10 cellular contexts compared by ENCODE assay signal in the genomic region with DNA sequence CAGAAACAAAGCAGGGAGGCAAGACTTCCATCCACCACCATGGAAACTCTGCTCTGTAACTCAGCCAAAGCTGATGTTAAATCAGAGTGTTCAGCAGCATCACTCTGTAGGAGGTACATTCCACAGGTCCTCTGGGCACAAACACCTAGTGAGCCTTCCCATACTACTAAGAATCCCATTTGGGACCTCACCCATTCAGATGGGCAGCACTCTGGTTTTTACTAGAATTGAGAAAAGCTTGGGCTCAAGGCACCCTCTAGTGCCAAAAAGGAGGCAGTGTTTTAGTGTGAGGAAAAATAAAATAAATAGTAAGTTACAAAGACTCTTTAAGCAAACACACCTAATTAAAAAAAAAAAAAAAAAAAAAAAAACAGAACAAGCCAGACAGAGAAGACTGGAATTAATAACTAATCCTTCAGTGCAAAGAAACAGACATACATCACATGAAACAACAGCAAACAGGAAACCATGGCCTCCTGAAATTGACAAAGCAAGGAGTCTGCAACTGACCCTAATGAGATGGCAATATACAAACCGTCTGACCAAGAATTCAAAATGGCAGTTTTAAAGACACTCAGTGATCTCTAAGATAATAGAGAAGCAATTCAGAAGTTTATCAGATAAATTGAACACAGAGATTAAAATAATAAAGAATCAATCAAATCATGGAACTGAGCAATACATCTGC.
DNase-seq lines count a peak whose midpoint lies in the region; ATAC-seq and TF ChIP-seq lines count a peak whose summit lies in the region.
"Had no signal": no experiment of that assay in that cellular context is flagged by ENCODE, and none has a peak within 500 bp of the region (broad histone marks: within the 10 kb centered on the region; RNA-seq: fewer than 3 reads in every experiment).

No MANE protein-coding gene starts in this region.

- H3K27me3 ChIP-seq in neural progenitor cell (no peaks in the 10 kb centered on the region), ascending aorta (no peaks in the 10 kb centered on the region)
- H3K27me3 ChIP-seq: neutrophil had no signal

- H3K27me3 Mint-ChIP-seq in neural progenitor cell (ENCODE audit: insufficient read depth, low read depth) = peaks cover 3% of the 10 kb centered on the region

- TF ChIP-seq RAD21 in Ishikawa (IDR thresholded peaks at IDR 0.05; ENCODE audit: low read depth) = peak; percentile 77

- H3K4me1 ChIP-seq in neural progenitor cell (no peaks in the 10 kb centered on the region), ascending aorta (no peaks in the 10 kb centered on the region)

- H3K4me3 ChIP-seq in astrocyte of the spinal cord (ENCODE audit: low read depth, low read length) = no peak overlapping the region
- H3K4me3 ChIP-seq in neural progenitor cell = no peak overlapping the region
- H3K4me3 ChIP-seq in ascending aorta = no peak overlapping the region

- H3K27ac Mint-ChIP-seq in neural progenitor cell = no peak overlapping the region
- H3K27ac Mint-ChIP-seq: activated B cell treated with CpG ODN at 0.5 μM for 24 hours had no signal

- peak overlapping the region; percentile 19 for H2AFZ ChIP-seq in neural progenitor cell (replicated peaks)

- in situ Hi-C loops in astrocyte of the spinal cord (cut with HindIII; ENCODE audit: low sequenced_read_pairs) = no loop called here

- no peak overlapping the region for H3K4me3 Mint-ChIP-seq in neural progenitor cell
- H3K4me3 Mint-ChIP-seq: activated B cell treated with CpG ODN at 0.5 μM for 24 hours had no signal

- H3K36me3 ChIP-seq in neural progenitor cell = no peaks in the 10 kb centered on the region
- no peaks in the 10 kb centered on the region for H3K36me3 ChIP-seq in ascending aorta
- H3K36me3 ChIP-seq: neutrophil had no signal

- ATAC-seq in HG03175 (IDR thresholded peaks at IDR 0.05; ENCODE audit: unreplicated experiment) = no peak

- H3K4me2 ChIP-seq in neural progenitor cell = no peak overlapping the region

- TF ChIP-seq EP300 in Ishikawa (IDR thresholded peaks at IDR 0.05; ENCODE audit: borderline replicate concordance) = no peak

- H3K36me3 Mint-ChIP-seq in neural progenitor cell = no peaks in the 10 kb centered on the region

- H3K9me3 Mint-ChIP-seq in neural progenitor cell = peaks cover 20% of the 10 kb centered on the region

- no peaks in the 10 kb centered on the region for H3F3A ChIP-seq in neural progenitor cell (ENCODE audit: low read depth)

- H3K4me1 Mint-ChIP-seq in neural progenitor cell = no peaks in the 10 kb centered on the region
- H3K4me1 Mint-ChIP-seq: activated B cell treated with CpG ODN at 0.5 μM for 24 hours had no signal

- intact Hi-C loops in ascending aorta (cut with DNase I) = no loop called here

- no peak overlapping the region for H3K9ac ChIP-seq in neural progenitor cell

- peak; percentile 60 for TF ChIP-seq CTCF in astrocyte of the spinal cord (IDR thresholded peaks at IDR 0.05; ENCODE audit: low read depth, low read length)
- TF ChIP-seq CTCF in neural progenitor cell (IDR thresholded peaks at IDR 0.05) = peak; percentile 62
- TF ChIP-seq CTCF in ascending aorta (IDR thresholded peaks at IDR 0.05) = no peak

- peak; percentile 0 for DNase-seq in NOMO-1 treated with DMSO at 0.1 percent for 48 hours (lab: John Stamatoyannopoulos, UW; ENCODE audit: unreplicated experiment)
- no peak for DNase-seq in NOMO-1 treated with dmso at 0.1 percent for 144 hours (lab: John Stamatoyannopoulos, UW; ENCODE audit: unreplicated experiment)
- DNase-seq in astrocyte of the spinal cord (ENCODE audit: low read depth, low spot score) = peak; percentile 44
- DNase-seq in neural progenitor cell (ENCODE audit: low spot score) = peak; percentile 45
- no peak for DNase-seq in stimulated activated CD4-positive, alpha-beta T cell treated with anti-CD3 and anti-CD28 coated beads, Interleukin-12 subunit alpha, Interleukin-12 subunit beta, amount 100 ng/mL, for 4 hours
- no peak for DNase-seq in ascending aorta (ENCODE audit: low spot score in 2 of 2)
- DNase-seq: activated B cell treated with CpG ODN at 0.5 μM for 24 hours had no signal

- H3K79me2 ChIP-seq in neural progenitor cell (ENCODE audit: low read depth) = no peaks in the 10 kb centered on the region

- H3K9me3 ChIP-seq in neural progenitor cell (ENCODE audit: low read depth) (peaks cover 4% of the 10 kb centered on the region), ascending aorta (peaks cover 0 to 18% of the 10 kb centered on the region in 2 donors)
- H3K9me3 ChIP-seq: neutrophil had no signal

- H4K20me1 ChIP-seq in neural progenitor cell (ENCODE audit: low read depth) = no peaks in the 10 kb centered on the region

- H3K27ac ChIP-seq in neural progenitor cell = no peak overlapping the region
- no peak overlapping the region for H3K27ac ChIP-seq in ascending aorta
- H3K27ac ChIP-seq: neutrophil had no signal

TF ChIP-seq in Ishikawa, 13 proteins besides CTCF, POLR2A, EP300 and RAD21:
- TF ChIP-seq CEBPB (IDR thresholded peaks at IDR 0.05) (no peak), TAF1 (IDR thresholded peaks at IDR 0.05; ENCODE audit: low read depth) (no peak), FOXM1 (IDR thresholded peaks at IDR 0.05; ENCODE audit: borderline replicate concordance, low read depth) (no peak), NFIC (IDR thresholded peaks at IDR 0.05) (no peak), TCF12 (IDR thresholded peaks at IDR 0.05; ENCODE audit: low read depth) (no peak), YY1 (IDR thresholded peaks at IDR 0.05; ENCODE audit: low read depth) (no peak)
- TF ChIP-seq, protein P1, sequence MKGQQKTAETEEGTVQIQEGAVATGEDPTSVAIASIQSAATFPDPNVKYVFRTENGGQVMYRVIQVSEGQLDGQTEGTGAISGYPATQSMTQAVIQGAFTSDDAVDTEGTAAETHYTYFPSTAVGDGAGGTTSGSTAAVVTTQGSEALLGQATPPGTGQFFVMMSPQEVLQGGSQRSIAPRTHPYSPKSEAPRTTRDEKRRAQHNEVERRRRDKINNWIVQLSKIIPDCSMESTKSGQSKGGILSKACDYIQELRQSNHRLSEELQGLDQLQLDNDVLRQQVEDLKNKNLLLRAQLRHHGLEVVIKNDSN (IDR thresholded peaks at IDR 0.05) = no peak

Comparison
In these comparisons a context has a peak if more than half of its experiments do, and no peak if none do; other contexts are left out.
1. DNase-seq: peak in NOMO-1 treated with DMSO at 0.1 percent for 48 hours (single experiment), astrocyte of the spinal cord (single experiment) and neural progenitor cell (single experiment); none in NOMO-1 treated with dmso at 0.1 percent for 144 hours (single experiment), stimulated activated CD4-positive, alpha-beta T cell treated with anti-CD3 and anti-CD28 coated beads, Interleukin-12 subunit alpha, Interleukin-12 subunit beta, amount 100 ng/mL, for 4 hours (single experiment) and ascending aorta (0 of 2).
2. CTCF ChIP-seq: peak in astrocyte of the spinal cord (single experiment) and neural progenitor cell (single experiment); none in ascending aorta (0 of 3).